In genomic region chr6:137653698-137654059, GRCh38 we compare ENCODE assay signal across 17 cellular contexts.
"Had no signal": no experiment of that assay in that cellular context is flagged by ENCODE, and none has a peak within 500 bp of the region (broad histone marks: within the 10 kb centered on the region; RNA-seq: fewer than 3 reads in every experiment).

No MANE protein-coding gene starts in this region.

- FAIRE-seq: RCC 7860 had no signal

- H3K9ac ChIP-seq: SK-N-SH had no signal

- H3K9me3 ChIP-seq: SK-N-SH had no signal

- H3K9me2 ChIP-seq: SK-N-SH had no signal

- ATAC-seq: T-cell had no signal

- H3K4me2 ChIP-seq: SK-N-SH had no signal

- DNase-seq: Kasumi-1, KG1, NCI-H1092, NCI-H1436, NCI-H187, NCI-H2029, NCI-H2081 treated with DMSO at 0.1 percent for 48 hours, NCI-H2171, NCI-H446 treated with DMSO at 0.1 percent for 48 hours, NCI-H510A treated with DMSO at 0.1 percent for 48 hours, NCI-H526, NCI-H748 treated with DMSO at 0.1 percent for 48 hours, Right ventricle myocardium superior, SK-N-SH, SW 1271, T-cell had no signal
